Comparison of ENCODE assay signal across 1 cellular context in the genomic region with DNA sequence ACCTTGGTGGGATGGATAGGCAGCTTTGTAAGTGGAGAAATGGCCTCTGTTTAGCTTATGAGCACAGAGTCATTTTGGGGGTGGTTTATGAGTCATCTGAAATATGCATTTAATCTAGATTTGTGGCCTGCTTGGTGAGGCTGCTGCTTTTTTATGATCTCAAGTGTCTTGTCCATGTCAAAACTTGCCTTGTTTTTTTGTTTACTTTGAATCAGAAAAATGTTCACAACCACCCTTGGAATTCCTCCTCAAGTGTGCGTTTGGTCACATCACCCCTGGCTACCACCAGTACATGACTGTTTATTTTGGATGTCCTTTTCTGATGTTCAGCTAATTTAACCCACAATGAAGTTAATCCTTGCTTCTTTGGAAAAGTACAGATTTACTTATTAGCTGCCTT.
TF ChIP-seq lines count a peak whose summit lies in the region.

No MANE protein-coding gene starts in this region.

TF ChIP-seq in HEK293, 187 proteins besides CTCF, POLR2A, EP300 and RAD21 (continued from another document):
- TF ChIP-seq, protein P1, sequence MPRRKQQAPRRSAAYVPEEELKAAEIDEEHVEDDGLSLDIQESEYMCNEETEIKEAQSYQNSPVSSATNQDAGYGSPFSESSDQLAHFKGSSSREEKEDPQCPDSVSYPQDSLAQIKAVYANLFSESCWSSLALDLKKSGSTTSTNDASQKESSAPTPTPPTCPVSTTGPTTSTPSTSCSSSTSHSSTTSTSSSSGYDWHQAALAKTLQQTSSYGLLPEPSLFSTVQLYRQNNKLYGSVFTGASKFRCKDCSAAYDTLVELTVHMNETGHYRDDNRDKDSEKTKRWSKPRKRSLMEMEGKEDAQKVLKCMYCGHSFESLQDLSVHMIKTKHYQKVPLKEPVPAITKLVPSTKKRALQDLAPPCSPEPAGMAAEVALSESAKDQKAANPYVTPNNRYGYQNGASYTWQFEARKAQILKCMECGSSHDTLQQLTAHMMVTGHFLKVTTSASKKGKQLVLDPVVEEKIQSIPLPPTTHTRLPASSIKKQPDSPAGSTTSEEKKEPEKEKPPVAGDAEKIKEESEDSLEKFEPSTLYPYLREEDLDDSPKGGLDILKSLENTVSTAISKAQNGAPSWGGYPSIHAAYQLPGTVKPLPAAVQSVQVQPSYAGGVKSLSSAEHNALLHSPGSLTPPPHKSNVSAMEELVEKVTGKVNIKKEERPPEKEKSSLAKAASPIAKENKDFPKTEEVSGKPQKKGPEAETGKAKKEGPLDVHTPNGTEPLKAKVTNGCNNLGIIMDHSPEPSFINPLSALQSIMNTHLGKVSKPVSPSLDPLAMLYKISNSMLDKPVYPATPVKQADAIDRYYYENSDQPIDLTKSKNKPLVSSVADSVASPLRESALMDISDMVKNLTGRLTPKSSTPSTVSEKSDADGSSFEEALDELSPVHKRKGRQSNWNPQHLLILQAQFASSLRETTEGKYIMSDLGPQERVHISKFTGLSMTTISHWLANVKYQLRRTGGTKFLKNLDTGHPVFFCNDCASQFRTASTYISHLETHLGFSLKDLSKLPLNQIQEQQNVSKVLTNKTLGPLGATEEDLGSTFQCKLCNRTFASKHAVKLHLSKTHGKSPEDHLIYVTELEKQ (tag by site-specific recombination; IDR thresholded peaks at IDR 0.05; ENCODE audit: borderline replicate concordance), result peak; percentile 31; the same call in 1 of the 2 replicates
- no peak for TF ChIP-seq ZNF404 (tag by site-specific recombination; IDR thresholded peaks at IDR 0.05)
- TF ChIP-seq INSM2 (tag by site-specific recombination; IDR thresholded peaks at IDR 0.05), result peak; percentile 80
- peak; percentile 79 for TF ChIP-seq OSR2 (tag by site-specific recombination; IDR thresholded peaks at IDR 0.05)
- peak; percentile 85 for TF ChIP-seq ZNF629 (tag by site-specific recombination; IDR thresholded peaks at IDR 0.05)
- peak; percentile 41; the same call in 1 of the 2 replicates for TF ChIP-seq KLF8 (tag by site-specific recombination; IDR thresholded peaks at IDR 0.05)
- TF ChIP-seq ZBTB21 (tag by site-specific recombination; IDR thresholded peaks at IDR 0.05), result peak; percentile 49; the same call in 1 of the 2 replicates
- no peak for TF ChIP-seq ZNF211 (tag by site-specific recombination; IDR thresholded peaks at IDR 0.05; ENCODE audit: low read depth)
- TF ChIP-seq ZXDB (tag by site-specific recombination; IDR thresholded peaks at IDR 0.05), result peak; percentile 73
- TF ChIP-seq, protein P2, sequence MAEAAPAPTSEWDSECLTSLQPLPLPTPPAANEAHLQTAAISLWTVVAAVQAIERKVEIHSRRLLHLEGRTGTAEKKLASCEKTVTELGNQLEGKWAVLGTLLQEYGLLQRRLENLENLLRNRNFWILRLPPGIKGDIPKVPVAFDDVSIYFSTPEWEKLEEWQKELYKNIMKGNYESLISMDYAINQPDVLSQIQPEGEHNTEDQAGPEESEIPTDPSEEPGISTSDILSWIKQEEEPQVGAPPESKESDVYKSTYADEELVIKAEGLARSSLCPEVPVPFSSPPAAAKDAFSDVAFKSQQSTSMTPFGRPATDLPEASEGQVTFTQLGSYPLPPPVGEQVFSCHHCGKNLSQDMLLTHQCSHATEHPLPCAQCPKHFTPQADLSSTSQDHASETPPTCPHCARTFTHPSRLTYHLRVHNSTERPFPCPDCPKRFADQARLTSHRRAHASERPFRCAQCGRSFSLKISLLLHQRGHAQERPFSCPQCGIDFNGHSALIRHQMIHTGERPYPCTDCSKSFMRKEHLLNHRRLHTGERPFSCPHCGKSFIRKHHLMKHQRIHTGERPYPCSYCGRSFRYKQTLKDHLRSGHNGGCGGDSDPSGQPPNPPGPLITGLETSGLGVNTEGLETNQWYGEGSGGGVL (tag by site-specific recombination; IDR thresholded peaks at IDR 0.05), result peak; percentile 36
- peak; percentile 56; the same call in 1 of the 2 replicates for TF ChIP-seq PRDM10 (tag by site-specific recombination; IDR thresholded peaks at IDR 0.05)
- TF ChIP-seq, protein P3, sequence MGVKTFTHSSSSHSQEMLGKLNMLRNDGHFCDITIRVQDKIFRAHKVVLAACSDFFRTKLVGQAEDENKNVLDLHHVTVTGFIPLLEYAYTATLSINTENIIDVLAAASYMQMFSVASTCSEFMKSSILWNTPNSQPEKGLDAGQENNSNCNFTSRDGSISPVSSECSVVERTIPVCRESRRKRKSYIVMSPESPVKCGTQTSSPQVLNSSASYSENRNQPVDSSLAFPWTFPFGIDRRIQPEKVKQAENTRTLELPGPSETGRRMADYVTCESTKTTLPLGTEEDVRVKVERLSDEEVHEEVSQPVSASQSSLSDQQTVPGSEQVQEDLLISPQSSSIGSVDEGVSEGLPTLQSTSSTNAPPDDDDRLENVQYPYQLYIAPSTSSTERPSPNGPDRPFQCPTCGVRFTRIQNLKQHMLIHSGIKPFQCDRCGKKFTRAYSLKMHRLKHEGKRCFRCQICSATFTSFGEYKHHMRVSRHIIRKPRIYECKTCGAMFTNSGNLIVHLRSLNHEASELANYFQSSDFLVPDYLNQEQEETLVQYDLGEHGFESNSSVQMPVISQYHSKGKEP (tag by site-specific recombination; IDR thresholded peaks at IDR 0.05), result peak; percentile 67
- TF ChIP-seq, protein P4, sequence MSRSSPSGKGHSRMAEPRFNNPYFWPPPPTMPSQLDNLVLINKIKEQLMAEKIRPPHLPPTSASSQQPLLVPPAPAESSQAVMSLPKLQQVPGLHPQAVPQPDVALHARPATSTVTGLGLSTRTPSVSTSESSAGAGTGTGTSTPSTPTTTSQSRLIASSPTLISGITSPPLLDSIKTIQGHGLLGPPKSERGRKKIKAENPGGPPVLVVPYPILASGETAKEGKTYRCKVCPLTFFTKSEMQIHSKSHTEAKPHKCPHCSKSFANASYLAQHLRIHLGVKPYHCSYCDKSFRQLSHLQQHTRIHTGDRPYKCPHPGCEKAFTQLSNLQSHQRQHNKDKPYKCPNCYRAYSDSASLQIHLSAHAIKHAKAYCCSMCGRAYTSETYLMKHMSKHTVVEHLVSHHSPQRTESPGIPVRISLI (tag by site-specific recombination; IDR thresholded peaks at IDR 0.05), result peak; percentile 82; the same call in 1 of the 2 replicates
- TF ChIP-seq, protein P5, sequence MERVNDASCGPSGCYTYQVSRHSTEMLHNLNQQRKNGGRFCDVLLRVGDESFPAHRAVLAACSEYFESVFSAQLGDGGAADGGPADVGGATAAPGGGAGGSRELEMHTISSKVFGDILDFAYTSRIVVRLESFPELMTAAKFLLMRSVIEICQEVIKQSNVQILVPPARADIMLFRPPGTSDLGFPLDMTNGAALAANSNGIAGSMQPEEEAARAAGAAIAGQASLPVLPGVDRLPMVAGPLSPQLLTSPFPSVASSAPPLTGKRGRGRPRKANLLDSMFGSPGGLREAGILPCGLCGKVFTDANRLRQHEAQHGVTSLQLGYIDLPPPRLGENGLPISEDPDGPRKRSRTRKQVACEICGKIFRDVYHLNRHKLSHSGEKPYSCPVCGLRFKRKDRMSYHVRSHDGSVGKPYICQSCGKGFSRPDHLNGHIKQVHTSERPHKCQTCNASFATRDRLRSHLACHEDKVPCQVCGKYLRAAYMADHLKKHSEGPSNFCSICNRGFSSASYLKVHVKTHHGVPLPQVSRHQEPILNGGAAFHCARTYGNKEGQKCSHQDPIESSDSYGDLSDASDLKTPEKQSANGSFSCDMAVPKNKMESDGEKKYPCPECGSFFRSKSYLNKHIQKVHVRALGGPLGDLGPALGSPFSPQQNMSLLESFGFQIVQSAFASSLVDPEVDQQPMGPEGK (tag by site-specific recombination; IDR thresholded peaks at IDR 0.05), result 0 out of 2 replicates have a peak, but pooled peaks have one; percentile 40
- TF ChIP-seq GFI1B (tag by site-specific recombination; IDR thresholded peaks at IDR 0.05), result peak; percentile 80
- TF ChIP-seq ZNF335 (tag by site-specific recombination; conservative IDR thresholded peaks at IDR 0.05), result 0 out of 2 replicates have a peak, but pooled peaks have one; percentile 11
- peak; percentile 91 for TF ChIP-seq ZEB2 (tag by site-specific recombination; IDR thresholded peaks at IDR 0.05)
- TF ChIP-seq, protein P6, sequence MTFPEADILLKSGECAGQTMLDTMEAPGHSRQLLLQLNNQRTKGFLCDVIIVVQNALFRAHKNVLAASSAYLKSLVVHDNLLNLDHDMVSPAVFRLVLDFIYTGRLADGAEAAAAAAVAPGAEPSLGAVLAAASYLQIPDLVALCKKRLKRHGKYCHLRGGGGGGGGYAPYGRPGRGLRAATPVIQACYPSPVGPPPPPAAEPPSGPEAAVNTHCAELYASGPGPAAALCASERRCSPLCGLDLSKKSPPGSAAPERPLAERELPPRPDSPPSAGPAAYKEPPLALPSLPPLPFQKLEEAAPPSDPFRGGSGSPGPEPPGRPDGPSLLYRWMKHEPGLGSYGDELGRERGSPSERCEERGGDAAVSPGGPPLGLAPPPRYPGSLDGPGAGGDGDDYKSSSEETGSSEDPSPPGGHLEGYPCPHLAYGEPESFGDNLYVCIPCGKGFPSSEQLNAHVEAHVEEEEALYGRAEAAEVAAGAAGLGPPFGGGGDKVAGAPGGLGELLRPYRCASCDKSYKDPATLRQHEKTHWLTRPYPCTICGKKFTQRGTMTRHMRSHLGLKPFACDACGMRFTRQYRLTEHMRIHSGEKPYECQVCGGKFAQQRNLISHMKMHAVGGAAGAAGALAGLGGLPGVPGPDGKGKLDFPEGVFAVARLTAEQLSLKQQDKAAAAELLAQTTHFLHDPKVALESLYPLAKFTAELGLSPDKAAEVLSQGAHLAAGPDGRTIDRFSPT (tag by site-specific recombination; IDR thresholded peaks at IDR 0.05), result 0 out of 2 replicates have a peak, but pooled peaks have one; percentile 38
- TF ChIP-seq ZNF843 (tag by site-specific recombination; IDR thresholded peaks at IDR 0.05), result peak; percentile 75
- TF ChIP-seq KLF16 (tag by site-specific recombination; IDR thresholded peaks at IDR 0.05), result 0 out of 2 replicates have a peak, but pooled peaks have one; percentile 19
- peak; percentile 53; the same call in 1 of the 2 replicates for TF ChIP-seq ZNF24 (tag by site-specific recombination; IDR thresholded peaks at IDR 0.05)
- no peak for TF ChIP-seq ZNF223 (tag by site-specific recombination; IDR thresholded peaks at IDR 0.05)
- TF ChIP-seq FEZF1 (tag by site-specific recombination; IDR thresholded peaks at IDR 0.05), result peak; percentile 94
- no peak for TF ChIP-seq YY1 (tag by site-specific recombination; IDR thresholded peaks at IDR 0.05)
